Comparison of ENCODE assay signal across 31 cellular contexts in the genomic region with DNA sequence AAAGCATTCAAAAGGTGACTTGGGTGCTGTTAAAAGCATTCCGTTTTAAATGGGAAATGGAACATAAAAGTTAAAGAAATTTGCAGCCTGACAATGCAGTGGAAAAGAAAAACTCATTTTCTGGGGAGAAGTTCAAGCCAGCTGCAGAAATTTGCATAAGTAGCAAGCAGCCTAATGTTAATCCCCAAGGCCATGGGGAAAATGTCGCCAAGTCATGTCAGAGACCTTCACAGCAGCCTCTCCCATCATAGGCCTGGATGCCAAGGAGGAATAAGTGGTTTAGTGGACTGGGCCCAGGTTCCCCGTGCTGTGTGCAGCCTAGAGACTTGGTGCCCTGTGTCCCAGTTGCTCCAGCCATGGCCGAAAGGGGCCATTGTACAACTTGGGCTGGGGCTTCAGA.
"Had no signal": no experiment of that assay in that cellular context is flagged by ENCODE, and none has a peak within 500 bp of the region (broad histone marks: within the 10 kb centered on the region; RNA-seq: fewer than 3 reads in every experiment).

No MANE protein-coding gene starts in this region.

- H3K36me3 ChIP-seq: adrenal gland, breast epithelium, SJCRH30 had no signal

- H3K4me3 ChIP-seq: adrenal gland, body of pancreas, breast epithelium, SJCRH30, SK-N-MC had no signal

- H3K4me1 ChIP-seq: adrenal gland, body of pancreas, breast epithelium, SJCRH30 had no signal

- ATAC-seq: activated CD8-positive, alpha-beta T cell treated with anti-CD3 and anti-CD28 coated beads, Interleukin-2, amount 10 ng/mL, durations not matched to agents 7 days and 5 days; activated naive CD4-positive, alpha-beta T cell treated with anti-CD3 and anti-CD28 coated beads, Interleukin-2, amount 50 U/mL, for 72 hours; activated T-cell treated with anti-CD3 and anti-CD28 coated beads, Interleukin-2, amount 50 U/mL, for 4 hours; body of pancreas had no signal

- H3K9me3 ChIP-seq: adrenal gland, body of pancreas, breast epithelium, SJCRH30 had no signal

- H3K27me3 ChIP-seq: adrenal gland, body of pancreas, breast epithelium, SJCRH30 had no signal

- DNase-seq: activated CD4-positive, alpha-beta T cell treated with anti-CD3 and anti-CD28 coated beads, Interleukin-2, amount 10 ng/mL, durations not matched to agents 24 days and 14 days; activated CD4-positive, alpha-beta T cell treated with anti-CD3 and anti-CD28 coated beads, Interleukin-2, amount 50 U/mL, for 4 hours; activated CD8-positive, alpha-beta memory T cell treated with anti-CD3 and anti-CD28 coated beads, Interleukin-2, amount 50 U/mL, for 4 hours; activated CD8-positive, alpha-beta T cell treated with anti-CD3 and anti-CD28 coated beads, Interleukin-2, amount 10 ng/mL, durations not matched to agents 7 days and 5 days; activated gamma-delta T cell treated with Interleukin-2 at 50 U/mL for 16 hours; activated naive CD4-positive, alpha-beta T cell treated with anti-CD3 and anti-CD28 coated beads for 36 hours; activated T-cell treated with anti-CD3 and anti-CD28 coated beads for 4 hours; activated T-cell treated with anti-CD3 and anti-CD28 coated beads, Interleukin-2, amount 50 U/mL, for 4 hours; body of pancreas; KG1; MM.1S; NCI-H1092 treated with DMSO at 0.1 percent for 48 hours; NCI-H1417; NCI-H146; NCI-H187; NCI-H2029 treated with DMSO at 0.1 percent for 48 hours; NCI-H2107; NCI-H2171; NCI-H2227 treated with DMSO at 0.1 percent for 48 hours; NCI-H446; NCI-H510A treated with DMSO at 0.1 percent for 48 hours; NCI-H526 treated with DMSO at 0.1 percent for 48 hours; NCI-H774; NK-92 treated with Interleukin-12 subunit alpha and Interleukin-12 subunit beta, amount 100 ng/mL, for 24 hours; SHP77; SJCRH30; T1000 had no signal

- H3K27ac ChIP-seq: adrenal gland, body of pancreas, breast epithelium, SJCRH30, SK-N-MC had no signal
